In genomic region chr12:45893240-45893639, GRCh38 we compare ENCODE assay signal across 12 cellular contexts.
DNase-seq lines count a peak whose midpoint lies in the region; ATAC-seq and TF ChIP-seq lines count a peak whose summit lies in the region.
"Had no signal": no experiment of that assay in that cellular context is flagged by ENCODE, and none has a peak within 500 bp of the region (broad histone marks: within the 10 kb centered on the region; RNA-seq: fewer than 3 reads in every experiment).

No MANE protein-coding gene starts in this region.

- H3K4me3 ChIP-seq in A673 (ENCODE audit: low read depth, low read length, poor library complexity, severe bottlenecking) (no peak overlapping the region), GM23248 (no peak overlapping the region), WERI-Rb-1 (ENCODE audit: low read depth, low read length) (no peak overlapping the region)
- H3K4me3 ChIP-seq: HAP-1, heart left ventricle had no signal

- H3K27ac ChIP-seq in A673 (ENCODE audit: low read depth, low read length, poor library complexity, severe bottlenecking): no peak overlapping the region
- no peak overlapping the region for H3K27ac ChIP-seq in GM23248
- no peak overlapping the region for H3K27ac ChIP-seq in WERI-Rb-1
- H3K27ac ChIP-seq: heart left ventricle had no signal

- peaks cover 41% of the 10 kb centered on the region for H3K36me3 ChIP-seq in A673 (ENCODE audit: insufficient read depth, low read length, poor library complexity, severe bottlenecking)
- H3K36me3 ChIP-seq in GM23248 (ENCODE audit: low read depth): peaks cover 23% of the 10 kb centered on the region
- H3K36me3 ChIP-seq in WERI-Rb-1: peaks cover 50% of the 10 kb centered on the region

- CTCF ChIA-PET in A673 (lab: Charles Lee): no interaction called here

- H3F3A ChIP-seq in GM23248 (ENCODE audit: insufficient read depth): no peaks in the 10 kb centered on the region

- H3K9me3 ChIP-seq in A673 (ENCODE audit: low read depth, low read length, poor library complexity, severe bottlenecking) (no peaks in the 10 kb centered on the region), GM23248 (ENCODE audit: low read depth) (no peaks in the 10 kb centered on the region), WERI-Rb-1 (ENCODE audit: severe bottlenecking) (no peaks in the 10 kb centered on the region)
- H3K9me3 ChIP-seq: HAP-1, heart left ventricle had no signal

- H3K27me3 ChIP-seq in A673 (replicated peaks; ENCODE audit: insufficient read depth, low read depth, low read length, poor library complexity): no peaks in the 10 kb centered on the region
- H3K27me3 ChIP-seq in GM23248 (replicated peaks; ENCODE audit: insufficient read depth): no peaks in the 10 kb centered on the region
- no peaks in the 10 kb centered on the region for H3K27me3 ChIP-seq in WERI-Rb-1 (ENCODE audit: insufficient read depth, low read depth, severe bottlenecking)
- H3K27me3 ChIP-seq: heart left ventricle had no signal

- H3K4me2 ChIP-seq in GM23248 (ENCODE audit: unreplicated experiment): no peak overlapping the region

- peak; percentile 45 for DNase-seq in A673 (ENCODE audit: low spot score)
- peak; percentile 38 for DNase-seq in GM23248
- peak; percentile 17 for DNase-seq in WERI-Rb-1
- DNase-seq in hippocampal formation (lab: John Stamatoyannopoulos, UW): peak; percentile 3 to 12
- DNase-seq in DMS114 treated with DMSO at 0.1 percent for 48 hours (lab: John Stamatoyannopoulos, UW; ENCODE audit: unreplicated experiment): no peak
- DNase-seq in cerebellar nuclear complex (lab: John Stamatoyannopoulos, UW): no peak
- DNase-seq in HK-2 (ENCODE audit: unreplicated experiment): no peak
- DNase-seq: Calu3, heart left ventricle, NCI-H345 had no signal

- H3K79me2 ChIP-seq in GM23248 (ENCODE audit: insufficient read depth): no peaks in the 10 kb centered on the region

- WGBS in GM23248 (ENCODE audit: low coverage in 1 of 2, low lambda C conversion rate in 2 of 2, missing lambda C conversion rate in 2 of 2), 2 experiments: 76 to 79% methylated on average over 4 of the region's 4 CpGs

- intact Hi-C loops in A673 (cut with micrococcal nuclease; ENCODE audit: unreplicated experiment): no loop called here

- H3K4me1 ChIP-seq in A673 (ENCODE audit: insufficient read depth, low read length, poor library complexity, severe bottlenecking): no peaks in the 10 kb centered on the region
- no peaks in the 10 kb centered on the region for H3K4me1 ChIP-seq in GM23248 (ENCODE audit: insufficient read depth)
- H3K4me1 ChIP-seq: HAP-1 had no signal

- no peaks in the 10 kb centered on the region for H4K20me1 ChIP-seq in GM23248 (ENCODE audit: insufficient read depth)

- no peak overlapping the region for H3K9ac ChIP-seq in GM23248

- BruUV-seq in A673 (replicated peaks; lab: Mats Ljungman, UMichigan): no TSS peak

- H2AFZ ChIP-seq in GM23248: no peak overlapping the region

- POLR2A ChIA-PET in A673 (lab: Charles Lee; ENCODE audit: low non-redundant PET): no interaction called here

- TF ChIP-seq CTCF in A673 (conservative IDR thresholded peaks at IDR 0.05; ENCODE audit: low read depth, low read length): peak; percentile 48
- peak; percentile 38; the same call in 1 of the 2 replicates for TF ChIP-seq CTCF in WERI-Rb-1 (IDR thresholded peaks at IDR 0.05; ENCODE audit: low read depth, low read length)

- ATAC-seq in HG03378 (IDR thresholded peaks at IDR 0.05; ENCODE audit: unreplicated experiment): no peak
- ATAC-seq: heart left ventricle had no signal

- in situ Hi-C loops in GM23248 (cut with MboI): no loop called here

- no peaks in the 10 kb centered on the region for H3K9me2 ChIP-seq in GM23248 (ENCODE audit: insufficient read depth)

Comparison
In these comparisons a context has a peak if more than half of its experiments do, and no peak if none do; other contexts are left out.
1. DNase-seq: peak in A673 (single experiment), GM23248 (single experiment), WERI-Rb-1 (single experiment) and hippocampal formation (2 of 2); none in DMS114 treated with DMSO at 0.1 percent for 48 hours (single experiment), cerebellar nuclear complex (0 of 2) and HK-2 (single experiment).